In genomic region chr7:117349545-117349944, GRCh38 we compare ENCODE assay signal across 29 cellular contexts. TPM values are rescaled to one million over a fixed set of nuclear protein-coding genes. Genes with fewer than 3 reads are reported as not detected.
"Had no signal": no experiment of that assay in that cellular context is flagged by ENCODE, and none has a peak within 500 bp of the region (broad histone marks: within the 10 kb centered on the region; RNA-seq: fewer than 3 reads in every experiment).

No MANE protein-coding gene starts in this region.

- H3K27me3 Mint-ChIP-seq: effector memory CD8-positive, alpha-beta T cell had no signal

- H3K27ac Mint-ChIP-seq: activated CD8-positive, alpha-beta T cell treated with anti-CD3 and anti-CD28 coated beads, Interleukin-2, amount 10 ng/mL, durations not matched to agents 7 days and 5 days; activated naive CD4-positive, alpha-beta T cell treated with anti-CD3 and anti-CD28 coated beads, Interleukin-2, amount 50 U/mL, for 24 hours; activated T-helper 1 cell treated with anti-CD3 and anti-CD28 coated beads, Interleukin-12 subunit alpha, Interleukin-12 subunit beta, Interleukin-2, Interleukin-4 antibody, amounts not matched to agents 30 ng/mL and 10 ng/mL and 1 ng/mL, durations not matched to agents 14 hours and 24 hours and 36 hours; brain; effector memory CD8-positive, alpha-beta T cell; immature natural killer cell; nephron; stimulated activated effector memory CD8-positive, alpha-beta T cell treated with anti-CD3 and anti-CD28 coated beads, Interleukin-12 subunit alpha, Interleukin-12 subunit beta, amount 100 ng/mL, for 72 hours; stimulated activated naive CD8-positive, alpha-beta T cell treated with anti-CD3 and anti-CD28 coated beads, Interleukin-15, amount 100 ng/mL, for 72 hours; T-helper 2 cell treated with Interferon-gamma antibody and Interleukin-4, amounts not matched to agents 5 μg/mL and 100 μg/mL, for 36 hours had no signal

- DNase-seq: activated CD4-positive, alpha-beta T cell treated with anti-CD3 and anti-CD28 coated beads for 1 hour; activated CD4-positive, alpha-beta T cell treated with anti-CD3 and anti-CD28 coated beads, Interleukin-2, amount 50 U/mL, for 1 hour; activated CD8-positive, alpha-beta T cell treated with anti-CD3 and anti-CD28 coated beads, Interleukin-2, amount 10 ng/mL, durations not matched to agents 7 days and 5 days; activated gamma-delta T cell treated with Interleukin-2 at 50 U/mL for 16 hours; aorta; central memory CD4-positive, alpha-beta T cell; effector memory CD8-positive, alpha-beta T cell; immature natural killer cell; left lung; right lobe of liver; stimulated activated CD4-positive, alpha-beta T cell treated with anti-CD3 and anti-CD28 coated beads, Interleukin-2, amount 100 ng/mL, for 24 hours; stimulated activated naive CD8-positive, alpha-beta T cell treated with anti-CD3 and anti-CD28 coated beads, Interleukin-15, amount 100 ng/mL, for 72 hours; transverse colon; WERI-Rb-1 had no signal

- H3K4me1 Mint-ChIP-seq: activated naive CD4-positive, alpha-beta T cell treated with anti-CD3 and anti-CD28 coated beads, Interleukin-2, amount 50 U/mL, for 24 hours; brain; immature natural killer cell; nephron; stimulated activated effector memory CD8-positive, alpha-beta T cell treated with anti-CD3 and anti-CD28 coated beads, Interleukin-12 subunit alpha, Interleukin-12 subunit beta, amount 100 ng/mL, for 72 hours; stimulated activated naive CD8-positive, alpha-beta T cell treated with anti-CD3 and anti-CD28 coated beads, Interleukin-15, amount 100 ng/mL, for 72 hours had no signal

- H3K4me3 ChIP-seq: left lung, lung, right lobe of liver, skin epidermis, suprapubic skin, transverse colon, vagina had no signal

- H3K36me3 Mint-ChIP-seq: activated naive CD4-positive, alpha-beta T cell treated with anti-CD3 and anti-CD28 coated beads, Interleukin-2, amount 50 U/mL, for 24 hours; brain; immature natural killer cell; stimulated activated effector memory CD8-positive, alpha-beta T cell treated with anti-CD3 and anti-CD28 coated beads, Interleukin-12 subunit alpha, Interleukin-12 subunit beta, amount 100 ng/mL, for 72 hours had no signal

- H3K27ac ChIP-seq: left lung, parathyroid adenoma, right lobe of liver, skin epidermis, suprapubic skin, transverse colon, vagina, WERI-Rb-1 had no signal

- H3K9me3 Mint-ChIP-seq: activated T-helper 1 cell treated with anti-CD3 and anti-CD28 coated beads, Interleukin-12 subunit alpha, Interleukin-12 subunit beta, Interleukin-2, Interleukin-4 antibody, amounts not matched to agents 30 ng/mL and 10 ng/mL and 1 ng/mL, durations not matched to agents 14 hours and 24 hours and 36 hours; nephron; T-helper 2 cell treated with Interferon-gamma antibody and Interleukin-4, amounts not matched to agents 5 μg/mL and 100 μg/mL, for 36 hours had no signal

- H3K4me3 Mint-ChIP-seq: activated CD8-positive, alpha-beta T cell treated with anti-CD3 and anti-CD28 coated beads, Interleukin-2, amount 10 ng/mL, durations not matched to agents 7 days and 5 days; activated naive CD4-positive, alpha-beta T cell treated with anti-CD3 and anti-CD28 coated beads, Interleukin-2, amount 50 U/mL, for 24 hours; activated T-helper 1 cell treated with anti-CD3 and anti-CD28 coated beads, Interleukin-12 subunit alpha, Interleukin-12 subunit beta, Interleukin-2, Interleukin-4 antibody, amounts not matched to agents 30 ng/mL and 10 ng/mL and 1 ng/mL, durations not matched to agents 14 hours and 24 hours and 36 hours; brain; effector memory CD8-positive, alpha-beta T cell; immature natural killer cell; nephron; stimulated activated effector memory CD8-positive, alpha-beta T cell treated with anti-CD3 and anti-CD28 coated beads, Interleukin-12 subunit alpha, Interleukin-12 subunit beta, amount 100 ng/mL, for 72 hours; stimulated activated naive CD8-positive, alpha-beta T cell treated with anti-CD3 and anti-CD28 coated beads, Interleukin-15, amount 100 ng/mL, for 72 hours; T-helper 2 cell treated with Interferon-gamma antibody and Interleukin-4, amounts not matched to agents 5 μg/mL and 100 μg/mL, for 36 hours had no signal

- H3K27me3 ChIP-seq: left lung, right lobe of liver, suprapubic skin, transverse colon, vagina had no signal

- ATAC-seq: activated CD8-positive, alpha-beta T cell treated with anti-CD3 and anti-CD28 coated beads, Interleukin-2, amount 10 ng/mL, durations not matched to agents 7 days and 5 days; effector memory CD8-positive, alpha-beta T cell; esophagus mucosa; left lung; right lobe of liver; stimulated activated effector memory CD8-positive, alpha-beta T cell treated with anti-CD3 and anti-CD28 coated beads, Interleukin-12 subunit alpha, Interleukin-12 subunit beta, amount 100 ng/mL, for 72 hours; stimulated activated naive CD8-positive, alpha-beta T cell treated with anti-CD3 and anti-CD28 coated beads, Interleukin-15, amount 100 ng/mL, for 72 hours had no signal

RNA-seq across cellular contexts. Expression of gene WNT2, which starts 26.7 kb away (rescaled TPM):
- total RNA-seq: activated CD8-positive, alpha-beta T cell treated with anti-CD3 and anti-CD28 coated beads, Interleukin-2, amount 10 ng/mL, durations not matched to agents 7 days and 5 days; activated T-helper 1 cell treated with anti-CD3 and anti-CD28 coated beads, Interleukin-12 subunit alpha, Interleukin-12 subunit beta, Interleukin-2, Interleukin-4 antibody, amounts not matched to agents 30 ng/mL and 10 ng/mL and 1 ng/mL, durations not matched to agents 14 hours and 24 hours and 36 hours; dermis microvascular lymphatic vessel endothelial cell; endothelial cell of umbilical vein; esophagus mucosa; myocyte; transverse colon; vagina had no signal
